ENCODE assay signal across 1 cellular context in the genomic region with DNA sequence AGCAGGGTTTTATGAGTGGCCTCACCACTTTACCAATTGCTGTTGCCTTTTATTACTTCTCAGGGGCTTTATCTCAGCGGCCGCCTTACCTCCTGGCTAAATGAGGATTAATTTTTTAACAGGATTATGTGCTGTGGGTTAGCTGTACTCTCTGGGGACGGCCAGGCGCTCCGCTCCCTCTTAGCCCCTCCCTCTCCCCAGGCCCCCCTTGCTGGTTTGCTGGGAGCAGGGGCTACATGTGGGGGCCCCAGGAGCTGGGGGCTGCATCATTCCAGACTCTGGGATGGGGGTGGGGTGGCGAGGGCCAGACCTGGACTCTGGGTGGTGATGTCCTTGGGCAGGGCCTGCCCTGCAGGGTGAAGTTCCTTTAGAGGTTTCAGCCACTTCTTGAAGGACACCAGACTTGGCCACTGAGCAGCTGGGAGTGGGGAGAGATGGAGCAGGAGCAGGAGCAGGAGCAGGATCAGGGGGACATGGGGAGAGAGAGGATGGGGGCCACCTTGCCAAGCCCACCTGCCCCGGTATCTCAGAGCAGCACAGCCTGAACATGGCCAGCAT.
TF ChIP-seq lines count a peak whose summit lies in the region.

No MANE protein-coding gene starts in this region.

TF ChIP-seq in IMR-90, 13 proteins besides CTCF, POLR2A, EP300 and RAD21:
- TF ChIP-seq NFE2L2 (IDR thresholded peaks at IDR 0.05; ENCODE audit: low read depth, low read length) (no peak), SMC3 (IDR thresholded peaks at IDR 0.05; ENCODE audit: low read depth, low read length) (no peak), RCOR1 (IDR thresholded peaks at IDR 0.05; ENCODE audit: insufficient replicate concordance, low read length) (no peak), MAFK (IDR thresholded peaks at IDR 0.05; ENCODE audit: low read depth, low read length) (no peak), CHD1 (IDR thresholded peaks at IDR 0.05; ENCODE audit: low read depth, low read length) (no peak), BHLHE40 (IDR thresholded peaks at IDR 0.05; ENCODE audit: low read depth, low read length) (no peak), CEBPB (IDR thresholded peaks at IDR 0.05; ENCODE audit: low read depth, low read length) (no peak), RFX5 (IDR thresholded peaks at IDR 0.05; ENCODE audit: low read depth, low read length) (no peak), FOS (IDR thresholded peaks at IDR 0.05; ENCODE audit: low read depth, low read length) (no peak), MXI1 (IDR thresholded peaks at IDR 0.05; ENCODE audit: borderline replicate concordance, low read depth, low read length) (no peak), MAZ (IDR thresholded peaks at IDR 0.05; ENCODE audit: borderline replicate concordance, low read depth, low read length) (no peak)
- TF ChIP-seq, protein P1, sequence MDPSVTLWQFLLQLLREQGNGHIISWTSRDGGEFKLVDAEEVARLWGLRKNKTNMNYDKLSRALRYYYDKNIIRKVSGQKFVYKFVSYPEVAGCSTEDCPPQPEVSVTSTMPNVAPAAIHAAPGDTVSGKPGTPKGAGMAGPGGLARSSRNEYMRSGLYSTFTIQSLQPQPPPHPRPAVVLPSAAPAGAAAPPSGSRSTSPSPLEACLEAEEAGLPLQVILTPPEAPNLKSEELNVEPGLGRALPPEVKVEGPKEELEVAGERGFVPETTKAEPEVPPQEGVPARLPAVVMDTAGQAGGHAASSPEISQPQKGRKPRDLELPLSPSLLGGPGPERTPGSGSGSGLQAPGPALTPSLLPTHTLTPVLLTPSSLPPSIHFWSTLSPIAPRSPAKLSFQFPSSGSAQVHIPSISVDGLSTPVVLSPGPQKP (IDR thresholded peaks at IDR 0.05; ENCODE audit: borderline replicate concordance, low read depth, low read length): no peak
- TF ChIP-seq, protein P2, sequence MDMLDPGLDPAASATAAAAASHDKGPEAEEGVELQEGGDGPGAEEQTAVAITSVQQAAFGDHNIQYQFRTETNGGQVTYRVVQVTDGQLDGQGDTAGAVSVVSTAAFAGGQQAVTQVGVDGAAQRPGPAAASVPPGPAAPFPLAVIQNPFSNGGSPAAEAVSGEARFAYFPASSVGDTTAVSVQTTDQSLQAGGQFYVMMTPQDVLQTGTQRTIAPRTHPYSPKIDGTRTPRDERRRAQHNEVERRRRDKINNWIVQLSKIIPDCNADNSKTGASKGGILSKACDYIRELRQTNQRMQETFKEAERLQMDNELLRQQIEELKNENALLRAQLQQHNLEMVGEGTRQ (IDR thresholded peaks at IDR 0.05; ENCODE audit: low read depth, low read length): no peak
